Comparison of ENCODE assay signal across 27 cellular contexts in genomic region chr12:116691205-116691604, GRCh38.
"Had no signal": no experiment of that assay in that cellular context is flagged by ENCODE, and none has a peak within 500 bp of the region (broad histone marks: within the 10 kb centered on the region; RNA-seq: fewer than 3 reads in every experiment).

No MANE protein-coding gene starts in this region.

- H3K9me3 ChIP-seq: ovary, psoas muscle, right lobe of liver, sigmoid colon, stomach, thoracic aorta, thyroid gland, tibial nerve, upper lobe of left lung, vagina had no signal

- H3K4me3 ChIP-seq: neural progenitor cell, ovary, psoas muscle, right lobe of liver, sigmoid colon, stomach, thoracic aorta, thyroid gland, tibial nerve, upper lobe of left lung, vagina had no signal

- H3K4me3 Mint-ChIP-seq: neural progenitor cell; stimulated activated effector memory CD8-positive, alpha-beta T cell treated with anti-CD3 and anti-CD28 coated beads, Interleukin-12 subunit alpha, Interleukin-12 subunit beta, amount 100 ng/mL, for 72 hours; stimulated activated naive B cell treated with anti-CD40 and anti-IgM and Interleukin-4, amounts not matched to agents 10 μg/mL and 1 μg/mL and 100 μg/mL, for 72 hours; stimulated activated naive CD8-positive, alpha-beta T cell treated with anti-CD3 and anti-CD28 coated beads, Interleukin-15, Interleukin-2, amounts not matched to agents 100 ng/mL and 50 ng/mL, for 24 hours had no signal

- H3K36me3 ChIP-seq: neural progenitor cell, ovary, right lobe of liver, sigmoid colon, stomach, thoracic aorta, thyroid gland, tibial nerve, upper lobe of left lung, vagina had no signal

- H3K27me3 ChIP-seq: ovary, right lobe of liver, thyroid gland, upper lobe of left lung, vagina had no signal

- H3K4me1 ChIP-seq: parathyroid adenoma, psoas muscle had no signal

- H3K27ac Mint-ChIP-seq: nephron; neural progenitor cell; progenitor cell of endocrine pancreas; stimulated activated effector memory CD8-positive, alpha-beta T cell treated with anti-CD3 and anti-CD28 coated beads, Interleukin-12 subunit alpha, Interleukin-12 subunit beta, amount 100 ng/mL, for 72 hours; stimulated activated naive B cell treated with anti-CD40 and anti-IgM and Interleukin-4, amounts not matched to agents 10 μg/mL and 1 μg/mL and 100 μg/mL, for 72 hours; stimulated activated naive CD8-positive, alpha-beta T cell treated with anti-CD3 and anti-CD28 coated beads, Interleukin-15, Interleukin-2, amounts not matched to agents 100 ng/mL and 50 ng/mL, for 24 hours had no signal

- H3K4me2 ChIP-seq: neural progenitor cell had no signal

- H3K9me3 Mint-ChIP-seq: nephron; neural progenitor cell; stimulated activated effector memory CD8-positive, alpha-beta T cell treated with anti-CD3 and anti-CD28 coated beads, Interleukin-12 subunit alpha, Interleukin-12 subunit beta, amount 100 ng/mL, for 72 hours; stimulated activated naive CD8-positive, alpha-beta T cell treated with anti-CD3 and anti-CD28 coated beads, Interleukin-15, Interleukin-2, amounts not matched to agents 100 ng/mL and 50 ng/mL, for 24 hours had no signal

- H3K9ac ChIP-seq: neural progenitor cell, parathyroid adenoma had no signal

- H3K27ac ChIP-seq: neural progenitor cell, ovary, parathyroid adenoma, psoas muscle, right lobe of liver, sigmoid colon, stomach, thoracic aorta, thyroid gland, tibial nerve, upper lobe of left lung, vagina had no signal

- DNase-seq: occipital lobe; ovary; posterior cingulate gyrus; psoas muscle; right cardiac atrium; right lobe of liver; sigmoid colon; small intestine; stimulated activated CD4-positive, alpha-beta T cell treated with anti-CD3 and anti-CD28 coated beads, Interleukin-15, amount 100 ng/mL, for 24 hours; stimulated activated CD4-positive, alpha-beta T cell treated with anti-CD3 and anti-CD28 coated beads, Interleukin-2, amount 100 ng/mL, for 24 hours; stimulated activated CD4-positive, alpha-beta T cell treated with anti-CD3 and anti-CD28 coated beads, Interleukin-2, amount 100 ng/mL, for 48 hours; stimulated activated CD4-positive, alpha-beta T cell treated with anti-CD3 and anti-CD28 coated beads, Interleukin-4, amount 100 ng/mL, for 24 hours; stimulated activated naive B cell treated with anti-CD40 and anti-IgM and Interleukin-4, amounts not matched to agents 10 μg/mL and 1 μg/mL and 100 μg/mL, for 72 hours; stimulated activated naive CD4-positive, alpha-beta T cell treated with Interleukin-2 at 50 U/mL for 16 hours; stomach; thyroid gland; trophoblast cell; upper lobe of left lung had no signal

- H3K36me3 Mint-ChIP-seq: neural progenitor cell; stimulated activated effector memory CD8-positive, alpha-beta T cell treated with anti-CD3 and anti-CD28 coated beads, Interleukin-12 subunit alpha, Interleukin-12 subunit beta, amount 100 ng/mL, for 72 hours had no signal
